In the genomic region with DNA sequence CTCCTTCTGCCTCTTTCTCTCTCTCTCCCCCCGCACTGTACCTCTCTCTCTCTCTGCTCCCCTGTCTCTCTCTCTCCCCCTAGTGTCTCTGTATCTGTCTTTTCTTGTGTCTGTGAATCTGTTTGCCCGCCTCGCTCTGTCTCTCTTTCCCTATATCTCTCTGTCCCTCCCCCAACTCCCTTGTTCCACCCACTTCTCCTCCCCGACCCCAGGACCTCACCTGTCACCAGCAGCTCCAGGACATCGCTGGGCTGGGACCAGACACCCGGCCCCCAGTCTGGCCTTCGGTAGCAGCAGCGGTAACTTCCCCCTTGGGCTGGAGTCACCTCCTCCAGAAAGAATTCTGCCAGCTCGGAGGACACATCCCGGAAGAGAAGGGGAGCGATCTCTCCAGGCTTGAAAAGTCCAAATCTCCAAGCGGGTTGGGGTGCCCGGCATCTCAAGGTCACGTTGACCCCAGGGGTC, we compare ENCODE assay signal across 8 cellular contexts. TPM values are rescaled to one million over a fixed set of nuclear protein-coding genes. Genes with fewer than 3 reads are reported as not detected.
A peak's percentile ranks its signal among the peaks of the same experiment; 100 is the strongest.
DNase-seq lines count a peak whose midpoint lies in the region; ATAC-seq and FAIRE-seq lines count a peak whose summit lies in the region.

No MANE protein-coding gene starts in this region.

- peak; percentile 49 to 66 for ATAC-seq in activated T-cell treated with anti-CD3 and anti-CD28 coated beads, Interleukin-2, amount 50 U/mL, for 72 hours (replicated peaks in 1 of 2)
- peak; percentile 63 for ATAC-seq in stimulated activated memory B cell treated with anti-CD40 and anti-IgM and Interleukin-4, amounts not matched to agents 10 μg/mL and 1 μg/mL and 100 μg/mL, for 72 hours

- peak overlapping the region; percentile 72 to 85 for H3K4me3 Mint-ChIP-seq in activated T-cell treated with anti-CD3 and anti-CD28 coated beads, Interleukin-2, amount 50 U/mL, for 72 hours
- peak overlapping the region; percentile 57 for H3K4me3 Mint-ChIP-seq in stimulated activated memory B cell treated with anti-CD40 and anti-IgM and Interleukin-4, amounts not matched to agents 10 μg/mL and 1 μg/mL and 100 μg/mL, for 72 hours

- H3K27me3 Mint-ChIP-seq in activated T-cell treated with anti-CD3 and anti-CD28 coated beads, Interleukin-2, amount 50 U/mL, for 72 hours (ENCODE audit: low read depth), result peaks cover 22% of the 10 kb centered on the region
- peaks cover 52% of the 10 kb centered on the region for H3K27me3 Mint-ChIP-seq in stimulated activated memory B cell treated with anti-CD40 and anti-IgM and Interleukin-4, amounts not matched to agents 10 μg/mL and 1 μg/mL and 100 μg/mL, for 72 hours

- peaks cover 0 to 4% of the 10 kb centered on the region in 2 donors for H3K36me3 Mint-ChIP-seq in activated T-cell treated with anti-CD3 and anti-CD28 coated beads, Interleukin-2, amount 50 U/mL, for 72 hours (ENCODE audit: insufficient read depth in 2 of 2)
- H3K36me3 Mint-ChIP-seq in stimulated activated memory B cell treated with anti-CD40 and anti-IgM and Interleukin-4, amounts not matched to agents 10 μg/mL and 1 μg/mL and 100 μg/mL, for 72 hours, result peaks cover 6% of the 10 kb centered on the region

- peak; percentile 52 for DNase-seq in AG20443 (ENCODE audit: low spot score)
- peak; percentile 25 for DNase-seq in HT1080 (ENCODE audit: low read depth)
- DNase-seq in activated T-cell treated with anti-CD3 and anti-CD28 coated beads, Interleukin-2, amount 50 U/mL, for 72 hours, result no peak
- DNase-seq in hepatic stellate cell (ENCODE audit: low spot score), result peak; percentile 44
- no peak for DNase-seq in midbrain (lab: John Stamatoyannopoulos, UW)
- no peak for DNase-seq in HTR-8/SVneo (ENCODE audit: insufficient read length, low spot score)
- DNase-seq in DMS79 treated with DMSO at 0.1 percent for 48 hours (lab: John Stamatoyannopoulos, UW), result no peak

- H3K9me3 Mint-ChIP-seq in activated T-cell treated with anti-CD3 and anti-CD28 coated beads, Interleukin-2, amount 50 U/mL, for 72 hours, result no peaks in the 10 kb centered on the region
- peaks cover 4% of the 10 kb centered on the region for H3K9me3 Mint-ChIP-seq in stimulated activated memory B cell treated with anti-CD40 and anti-IgM and Interleukin-4, amounts not matched to agents 10 μg/mL and 1 μg/mL and 100 μg/mL, for 72 hours

- no peak for FAIRE-seq in HTR-8/SVneo (lab: Jason Lieb, UNC)

- H3K27ac Mint-ChIP-seq in activated T-cell treated with anti-CD3 and anti-CD28 coated beads, Interleukin-2, amount 50 U/mL, for 72 hours, result peak overlapping the region; percentile 6
- peak overlapping the region; percentile 43 for H3K27ac Mint-ChIP-seq in stimulated activated memory B cell treated with anti-CD40 and anti-IgM and Interleukin-4, amounts not matched to agents 10 μg/mL and 1 μg/mL and 100 μg/mL, for 72 hours

- peaks cover 17% of the 10 kb centered on the region for H3K4me1 Mint-ChIP-seq in activated T-cell treated with anti-CD3 and anti-CD28 coated beads, Interleukin-2, amount 50 U/mL, for 72 hours (ENCODE audit: low read depth)
- peaks cover 16% of the 10 kb centered on the region for H3K4me1 Mint-ChIP-seq in stimulated activated memory B cell treated with anti-CD40 and anti-IgM and Interleukin-4, amounts not matched to agents 10 μg/mL and 1 μg/mL and 100 μg/mL, for 72 hours

RNA-seq across cellular contexts. Expression of a gene that starts 3.9 kb away (rescaled TPM):
- total RNA-seq in HT1080 (2014; rRNA removed; shearing (Covaris generic)), result 0.19 and 1.2 TPM in 2 replicates
- polyA plus RNA-seq in HT1080 (2015; cell fraction: cytosol; rRNA removed), result 9.7 and 13.9 TPM in 2 replicates
- 19.1 and 32.1 TPM in 2 replicates for polyA plus RNA-seq in HT1080 (2015; cell fraction: nucleus; rRNA removed)
- 1 to 10 TPM; 1.1 to 2.3 TPM for total RNA-seq in activated T-cell treated with anti-CD3 and anti-CD28 coated beads, Interleukin-2, amount 50 U/mL, for 72 hours

RNA-seq across cellular contexts. Expression of a gene that starts 6.0 kb away (rescaled TPM):
- 40.8 and 67.5 TPM in 2 replicates for total RNA-seq in HT1080 (2014; rRNA removed; shearing (Covaris generic))
- 16.5 and 45.0 TPM in 2 replicates for polyA plus RNA-seq in HT1080 (2015; cell fraction: cytosol; rRNA removed)
- polyA plus RNA-seq in HT1080 (2015; cell fraction: nucleus; rRNA removed), result 12.7 and 23.5 TPM in 2 replicates
- 10 to 100 TPM; 40.6 to 52.6 TPM for total RNA-seq in activated T-cell treated with anti-CD3 and anti-CD28 coated beads, Interleukin-2, amount 50 U/mL, for 72 hours

RNA-seq across cellular contexts. Expression of a gene that starts 15.5 kb away (rescaled TPM):
- total RNA-seq in HT1080 (2014; rRNA removed; shearing (Covaris generic)), result not detected in 2 replicates
- not detected in 2 replicates for polyA plus RNA-seq in HT1080 (2015; cell fraction: cytosol; rRNA removed)
- not detected in 2 replicates for polyA plus RNA-seq in HT1080 (2015; cell fraction: nucleus; rRNA removed)
- total RNA-seq in activated T-cell treated with anti-CD3 and anti-CD28 coated beads, Interleukin-2, amount 50 U/mL, for 72 hours, result not detected

RNA-seq across cellular contexts. Expression of a gene that starts 18.8 kb away (rescaled TPM):
- total RNA-seq in HT1080 (2014; rRNA removed; shearing (Covaris generic)), result 17.6 and 19.7 TPM in 2 replicates
- 18.1 and 23.4 TPM in 2 replicates for polyA plus RNA-seq in HT1080 (2015; cell fraction: cytosol; rRNA removed)
- polyA plus RNA-seq in HT1080 (2015; cell fraction: nucleus; rRNA removed), result 13.0 and 16.2 TPM in 2 replicates
- 10 to 100 TPM; 36.0 to 38.8 TPM for total RNA-seq in activated T-cell treated with anti-CD3 and anti-CD28 coated beads, Interleukin-2, amount 50 U/mL, for 72 hours

RNA-seq across cellular contexts. Expression of a gene that starts 18.9 kb away (rescaled TPM):
- total RNA-seq in HT1080 (2014; rRNA removed; shearing (Covaris generic)), result 102 and 104 TPM in 2 replicates
- polyA plus RNA-seq in HT1080 (2015; cell fraction: cytosol; rRNA removed), result 63.5 and 68.2 TPM in 2 replicates
- 73.0 and 83.1 TPM in 2 replicates for polyA plus RNA-seq in HT1080 (2015; cell fraction: nucleus; rRNA removed)
- total RNA-seq in activated T-cell treated with anti-CD3 and anti-CD28 coated beads, Interleukin-2, amount 50 U/mL, for 72 hours, result 10 to 100 TPM; 55.0 to 55.6 TPM

Comparison
In these comparisons a context has a peak if more than half of its experiments do, and no peak if none do; other contexts are left out.
1. DNase-seq: peak in AG20443 (single experiment), HT1080 (single experiment) and hepatic stellate cell (single experiment); none in activated T-cell treated with anti-CD3 and anti-CD28 coated beads, Interleukin-2, amount 50 U/mL, for 72 hours (0 of 2), midbrain (single experiment), HTR-8/SVneo (single experiment) and DMS79 treated with DMSO at 0.1 percent for 48 hours (single experiment).